9 cellular contexts compared by ENCODE assay signal in the genomic region with DNA sequence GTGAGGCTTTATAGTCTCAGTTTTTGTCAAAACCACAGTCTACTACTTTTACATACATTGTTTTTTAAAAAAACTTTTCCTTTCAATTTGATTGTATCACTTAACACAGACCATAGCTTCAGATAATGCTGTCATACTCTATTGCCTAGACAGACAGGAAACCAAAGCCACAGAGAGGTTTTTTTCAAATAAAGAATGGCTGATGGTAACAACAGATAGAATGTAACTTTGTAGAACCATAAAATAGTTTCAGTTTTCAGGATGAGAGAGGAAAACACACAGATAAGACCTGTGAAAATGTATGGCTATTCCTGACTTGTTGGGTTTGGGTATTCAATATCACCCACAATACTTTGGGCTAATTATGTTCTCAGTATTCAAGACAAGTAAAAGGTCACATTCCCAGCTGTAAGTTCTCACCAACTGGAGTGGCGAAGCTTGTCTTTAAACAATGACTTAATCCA.
A peak's percentile ranks its signal among the peaks of the same experiment; 100 is the strongest.
DNase-seq lines count a peak whose midpoint lies in the region; ATAC-seq and TF ChIP-seq lines count a peak whose summit lies in the region.
"Had no signal": no experiment of that assay in that cellular context is flagged by ENCODE, and none has a peak within 500 bp of the region (broad histone marks: within the 10 kb centered on the region; RNA-seq: fewer than 3 reads in every experiment).

No MANE protein-coding gene starts in this region.

- H3K27ac ChIP-seq in SJCRH30 (peak overlapping the region; percentile 34), right cardiac atrium (ENCODE audit: low read length) (no peak overlapping the region)
- H3K27ac ChIP-seq: A549 had no signal

- POLR2A ChIA-PET in activated CD4-positive, alpha-beta T cell treated with anti-CD3 and anti-CD28 coated beads for 36 hours (lab: Charles Lee) = interaction anchor here (0.8 to 0.9 kb wide), 2 partner anchors 40 to 243 kb away, joined by 3 to 6 read pairs; no protein-coding TSS in a partner anchor

- ATAC-seq in activated CD4-positive, alpha-beta T cell treated with anti-CD3 and anti-CD28 coated beads for 36 hours = peak; percentile 97
- ATAC-seq in HG02870 (IDR thresholded peaks at IDR 0.05; ENCODE audit: unreplicated experiment) = peak; percentile 98
- no peak for ATAC-seq in right cardiac atrium
- ATAC-seq: A549 had no signal

- H3K27me3 ChIP-seq in SJCRH30 (no peaks in the 10 kb centered on the region), right cardiac atrium (ENCODE audit: control insufficient read depth, insufficient read depth) (no peaks in the 10 kb centered on the region)

- H3K36me3 Mint-ChIP-seq in activated CD4-positive, alpha-beta T cell treated with anti-CD3 and anti-CD28 coated beads for 36 hours (ENCODE audit: low read depth) = no peaks in the 10 kb centered on the region
- H3K36me3 Mint-ChIP-seq in progenitor cell of endocrine pancreas (ENCODE audit: insufficient read depth) = peaks cover 18% of the 10 kb centered on the region

- WGBS in right cardiac atrium = 77% methylated on average over 1 of the region's 1 CpG

- H3K4me3 Mint-ChIP-seq in activated CD4-positive, alpha-beta T cell treated with anti-CD3 and anti-CD28 coated beads for 36 hours = no peak overlapping the region
- no peak overlapping the region for H3K4me3 Mint-ChIP-seq in progenitor cell of endocrine pancreas (ENCODE audit: low read depth)

- H3K9me3 ChIP-seq in SJCRH30 (replicated peaks) (no peaks in the 10 kb centered on the region), right cardiac atrium (ENCODE audit: control insufficient read depth, low read length) (no peaks in the 10 kb centered on the region)
- H3K9me3 ChIP-seq: A549 had no signal

- peaks cover 11% of the 10 kb centered on the region for H3K27me3 Mint-ChIP-seq in activated CD4-positive, alpha-beta T cell treated with anti-CD3 and anti-CD28 coated beads for 36 hours
- H3K27me3 Mint-ChIP-seq in progenitor cell of endocrine pancreas = no peaks in the 10 kb centered on the region

- H3K4me1 Mint-ChIP-seq in activated CD4-positive, alpha-beta T cell treated with anti-CD3 and anti-CD28 coated beads for 36 hours = peaks cover 32% of the 10 kb centered on the region
- peaks cover 14% of the 10 kb centered on the region for H3K4me1 Mint-ChIP-seq in progenitor cell of endocrine pancreas (ENCODE audit: low read depth)

- no peaks in the 10 kb centered on the region for H3K9me3 Mint-ChIP-seq in activated CD4-positive, alpha-beta T cell treated with anti-CD3 and anti-CD28 coated beads for 36 hours (ENCODE audit: low read depth)
- H3K9me3 Mint-ChIP-seq in progenitor cell of endocrine pancreas (ENCODE audit: low read depth) = no peaks in the 10 kb centered on the region

- H3K27ac Mint-ChIP-seq in activated CD4-positive, alpha-beta T cell treated with anti-CD3 and anti-CD28 coated beads for 36 hours = peak overlapping the region; percentile 33
- H3K27ac Mint-ChIP-seq in progenitor cell of endocrine pancreas = peak overlapping the region; percentile 63

- no peaks in the 10 kb centered on the region for H3K36me3 ChIP-seq in SJCRH30

- intact Hi-C loops in activated CD4-positive, alpha-beta T cell treated with anti-CD3 and anti-CD28 coated beads for 36 hours (cut with DNase I, micrococcal nuclease) = loop anchor here (1.0 to 5.0 kb wide), 5 partner anchors 11 to 383 kb away; no protein-coding TSS in a partner anchor
- intact Hi-C loops in right cardiac atrium (cut with DNase I) = no loop called here

- no peak for DNase-seq in activated CD4-positive, alpha-beta T cell treated with anti-CD3 and anti-CD28 coated beads for 36 hours
- DNase-seq in activated CD4-positive, alpha-beta T cell treated with anti-CD3 and anti-CD28 coated beads, Interleukin-2, amount 50 U/mL, for 1 hour = no peak
- DNase-seq in SJCRH30 (peak in 1 of 2 experiments; percentile 70), progenitor cell of endocrine pancreas (ENCODE audit: low spot score, unreplicated experiment) (no peak), HPDE6-E6E7 (ENCODE audit: extremely low spot score) (no peak), D341Med (ENCODE audit: low spot score) (no peak), right cardiac atrium (no peak)

- H3K4me3 ChIP-seq in SJCRH30 (no peak overlapping the region), right cardiac atrium (ENCODE audit: low read length) (no peak overlapping the region)
- H3K4me3 ChIP-seq: A549 had no signal

- TF ChIP-seq CTCF in progenitor cell of endocrine pancreas (IDR thresholded peaks at IDR 0.05; ENCODE audit: unreplicated experiment) = no peak

- CTCF ChIA-PET in activated CD4-positive, alpha-beta T cell treated with anti-CD3 and anti-CD28 coated beads for 36 hours (lab: Charles Lee) = interaction anchor here (1.6 kb wide), 1 partner anchor 9 kb away, joined by 4 read pairs; no protein-coding TSS in a partner anchor

- H3K4me1 ChIP-seq in SJCRH30 (peaks cover 18% of the 10 kb centered on the region), right cardiac atrium (ENCODE audit: control insufficient read depth, insufficient read depth, low read length) (no peaks in the 10 kb centered on the region)
- H3K4me1 ChIP-seq: A549 had no signal

Comparison
In these comparisons a context has a peak if more than half of its experiments do, and no peak if none do; other contexts are left out.
1. ATAC-seq: peak in activated CD4-positive, alpha-beta T cell treated with anti-CD3 and anti-CD28 coated beads for 36 hours (single experiment) and HG02870 (single experiment); none in right cardiac atrium (0 of 2).
2. intact Hi-C loops: an anchor here in activated CD4-positive, alpha-beta T cell treated with anti-CD3 and anti-CD28 coated beads for 36 hours (1.0 to 5.0 kb wide); none called in right cardiac atrium.